Comparison of ENCODE assay signal across 8 cellular contexts in genomic region chrX:50812995-50813842, GRCh38. TPM values are rescaled to one million over a fixed set of nuclear protein-coding genes. Genes with fewer than 3 reads are reported as not detected.
DNase-seq lines count a peak whose midpoint lies in the region; ATAC-seq and TF ChIP-seq lines count a peak whose summit lies in the region.

No MANE protein-coding gene starts in this region.

- H3K4me1 ChIP-seq in lung (ENCODE audit: control insufficient read depth in 2 of 2, insufficient read depth in 2 of 2, low read length in 2 of 2) (peaks cover 0 to 3% of the 10 kb centered on the region in 2 donors), uterus (no peaks in the 10 kb centered on the region)

- TF ChIP-seq CTCF in lung (IDR thresholded peaks at IDR 0.05; ENCODE audit: control extremely low read depth, extremely low read depth) = no peak
- no peak for TF ChIP-seq CTCF in uterus (IDR thresholded peaks at IDR 0.05)

- H3K36me3 Mint-ChIP-seq in activated T-cell treated with anti-CD3 and anti-CD28 coated beads, Interleukin-2, amount 50 U/mL, for 72 hours (ENCODE audit: insufficient read depth in 2 of 2) = no peaks in the 10 kb centered on the region

- H3K27me3 ChIP-seq in lung (ENCODE audit: control insufficient read depth, insufficient read depth) = peaks cover 5% of the 10 kb centered on the region
- no peaks in the 10 kb centered on the region for H3K27me3 ChIP-seq in uterus

- H3K36me3 ChIP-seq in lung (ENCODE audit: control insufficient read depth in 2 of 2, insufficient read depth in 2 of 2, low read length in 2 of 2) = no peaks in the 10 kb centered on the region
- H3K36me3 ChIP-seq in uterus = no peaks in the 10 kb centered on the region

- intact Hi-C loops in uterus (cut with DNase I; ENCODE audit: low total_unique reads) = no loop called here

- peak overlapping the region; percentile 40 to 69 for H3K4me3 Mint-ChIP-seq in activated T-cell treated with anti-CD3 and anti-CD28 coated beads, Interleukin-2, amount 50 U/mL, for 72 hours

- 0 to 29% methylated on average over 30 to 59 of the region's 59 CpGs for WGBS in lung, 2 donors

- peak overlapping the region; percentile 33 for H3K4me3 ChIP-seq in lung
- H3K4me3 ChIP-seq in uterus = peak overlapping the region; percentile 44 to 54

- TF ChIP-seq POLR2A in uterus (IDR thresholded peaks at IDR 0.05) = no peak

- H3K27ac Mint-ChIP-seq in activated T-cell treated with anti-CD3 and anti-CD28 coated beads, Interleukin-2, amount 50 U/mL, for 72 hours = no peak overlapping the region

- peaks cover 83% of the 10 kb centered on the region for H3K27me3 Mint-ChIP-seq in activated T-cell treated with anti-CD3 and anti-CD28 coated beads, Interleukin-2, amount 50 U/mL, for 72 hours (ENCODE audit: low read depth)

- H3K4me1 Mint-ChIP-seq in activated T-cell treated with anti-CD3 and anti-CD28 coated beads, Interleukin-2, amount 50 U/mL, for 72 hours (ENCODE audit: low read depth) = peaks cover 10% of the 10 kb centered on the region

- DNase-seq in activated T-cell treated with anti-CD3 and anti-CD28 coated beads, Interleukin-2, amount 50 U/mL, for 72 hours = no peak
- DNase-seq in activated T-cell treated with anti-CD3 and anti-CD28 coated beads, Interleukin-2, amount 50 U/mL, for 1 hour = no peak
- DNase-seq in ecto neural progenitor cell (ENCODE audit: low spot score) (peak; percentile 62), lung (ENCODE audit: low spot score) (peak; percentile 34), uterus (peak; percentile 14 to 23)
- DNase-seq in activated naive CD4-positive, alpha-beta T cell treated with anti-CD3 and anti-CD28 coated beads, Interleukin-2, amount 50 U/mL, for 16 hours = no peak

- H3K9me3 Mint-ChIP-seq in activated T-cell treated with anti-CD3 and anti-CD28 coated beads, Interleukin-2, amount 50 U/mL, for 72 hours = no peaks in the 10 kb centered on the region

- H3K27ac ChIP-seq in lung (ENCODE audit: low read depth in 1 of 2, low read length in 1 of 2) (peak overlapping the region; percentile 78 to 93), uterus (peak overlapping the region; percentile 54 to 58)

- peaks cover 0 to 8% of the 10 kb centered on the region in 2 donors for H3K9me3 ChIP-seq in lung (ENCODE audit: control insufficient read depth in 2 of 2, insufficient read depth in 1 of 2, low read length in 1 of 2)
- H3K9me3 ChIP-seq in uterus = no peaks in the 10 kb centered on the region

- ATAC-seq in activated T-cell treated with anti-CD3 and anti-CD28 coated beads, Interleukin-2, amount 50 U/mL, for 72 hours (replicated peaks in 1 of 2) = no peak
- ATAC-seq in lung (ENCODE audit: insufficient read depth, low FRiP score) (peak; percentile 22), HG03354 (IDR thresholded peaks at IDR 0.05; ENCODE audit: poor library complexity, severe bottlenecking, unreplicated experiment) (no peak), HG03175 (IDR thresholded peaks at IDR 0.05; ENCODE audit: unreplicated experiment) (no peak)

RNA-seq across cellular contexts. Expression of gene SHROOM4, which starts 0.8 kb away (rescaled TPM):
- total RNA-seq in activated T-cell treated with anti-CD3 and anti-CD28 coated beads, Interleukin-2, amount 50 U/mL, for 72 hours = not detected
- 10 to 100 TPM; 28.0 to 63.3 TPM for total RNA-seq in lung
- polyA plus RNA-seq in lung = 1 to 10 TPM; 6.8 to 9.8 TPM
- total RNA-seq in uterus = 10 to 100 TPM in 3 of 4 donors, 1 to 10 TPM in 1; 9.7 to 18.8 (median 12.5) TPM

Comparison
In these comparisons a context has a peak if more than half of its experiments do, and no peak if none do; other contexts are left out.
1. DNase-seq: peak in ecto neural progenitor cell (single experiment), lung (single experiment) and uterus (2 of 2); none in activated T-cell treated with anti-CD3 and anti-CD28 coated beads, Interleukin-2, amount 50 U/mL, for 72 hours (0 of 2), activated T-cell treated with anti-CD3 and anti-CD28 coated beads, Interleukin-2, amount 50 U/mL, for 1 hour (single experiment) and activated naive CD4-positive, alpha-beta T cell treated with anti-CD3 and anti-CD28 coated beads, Interleukin-2, amount 50 U/mL, for 16 hours (single experiment).
2. RNA of gene SHROOM4, which starts 0.8 kb away (total RNA-seq): 28.0 to 63.3 TPM in lung and 9.7 to 18.8 TPM in uterus; not detected in activated T-cell treated with anti-CD3 and anti-CD28 coated beads, Interleukin-2, amount 50 U/mL, for 72 hours; every median in the first group is over 10 times any median in the second.